1 cellular context compared by ENCODE assay signal in genomic region chr4:160180206-160180605, GRCh38.
TF ChIP-seq lines count a peak whose summit lies in the region.

No MANE protein-coding gene starts in this region.

TF ChIP-seq in GM23338, 12 proteins besides CTCF, POLR2A, EP300 and RAD21 (continued from another document):
- no peak for TF ChIP-seq REST (IDR thresholded peaks at IDR 0.05; ENCODE audit: unreplicated experiment)
- no peak for TF ChIP-seq EZH2phosphoT487 (IDR thresholded peaks at IDR 0.05; ENCODE audit: unreplicated experiment)
- no peak for TF ChIP-seq CREB1 (CRISPR knock-in tag; IDR thresholded peaks at IDR 0.05; ENCODE audit: low read depth)
